ENCODE assay signal across 1 cellular context in genomic region chr19:14006766-14007562, GRCh38.
A peak's percentile ranks its signal among the peaks of the same experiment; 100 is the strongest.
TF ChIP-seq lines count a peak whose summit lies in the region.

No MANE protein-coding gene starts in this region.

TF ChIP-seq in HEK293, 187 proteins besides CTCF, POLR2A, EP300 and RAD21 (continued from another document and continues in another):
- 0 out of 2 replicates have a peak, but pooled peaks have one; percentile 21 for TF ChIP-seq ZNF623 (tag by site-specific recombination; IDR thresholded peaks at IDR 0.05)
- TF ChIP-seq ZNF274 (IDR thresholded peaks at IDR 0.05; ENCODE audit: low read length), result no peak
- TF ChIP-seq ZNF274 (tag by site-specific recombination; IDR thresholded peaks at IDR 0.05; ENCODE audit: borderline replicate concordance), result no peak
- TF ChIP-seq, protein P1, sequence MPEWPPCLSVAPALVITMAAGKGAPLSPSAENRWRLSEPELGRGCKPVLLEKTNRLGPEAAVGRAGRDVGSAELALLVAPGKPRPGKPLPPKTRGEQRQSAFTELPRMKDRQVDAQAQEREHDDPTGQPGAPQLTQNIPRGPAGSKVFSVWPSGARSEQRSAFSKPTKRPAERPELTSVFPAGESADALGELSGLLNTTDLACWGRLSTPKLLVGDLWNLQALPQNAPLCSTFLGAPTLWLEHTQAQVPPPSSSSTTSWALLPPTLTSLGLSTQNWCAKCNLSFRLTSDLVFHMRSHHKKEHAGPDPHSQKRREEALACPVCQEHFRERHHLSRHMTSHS (tag by site-specific recombination; IDR thresholded peaks at IDR 0.05), result no peak; the same call in 1 of the 2 replicates
- TF ChIP-seq ZNF791 (tag by site-specific recombination; IDR thresholded peaks at IDR 0.05), result no peak
- TF ChIP-seq WT1 (tag by site-specific recombination; IDR thresholded peaks at IDR 0.05), result peak; percentile 70
- peak; percentile 98 for TF ChIP-seq PATZ1 (tag by site-specific recombination; IDR thresholded peaks at IDR 0.05)
- TF ChIP-seq ZNF155 (tag by site-specific recombination; IDR thresholded peaks at IDR 0.05), result no peak
- TF ChIP-seq, protein P2, sequence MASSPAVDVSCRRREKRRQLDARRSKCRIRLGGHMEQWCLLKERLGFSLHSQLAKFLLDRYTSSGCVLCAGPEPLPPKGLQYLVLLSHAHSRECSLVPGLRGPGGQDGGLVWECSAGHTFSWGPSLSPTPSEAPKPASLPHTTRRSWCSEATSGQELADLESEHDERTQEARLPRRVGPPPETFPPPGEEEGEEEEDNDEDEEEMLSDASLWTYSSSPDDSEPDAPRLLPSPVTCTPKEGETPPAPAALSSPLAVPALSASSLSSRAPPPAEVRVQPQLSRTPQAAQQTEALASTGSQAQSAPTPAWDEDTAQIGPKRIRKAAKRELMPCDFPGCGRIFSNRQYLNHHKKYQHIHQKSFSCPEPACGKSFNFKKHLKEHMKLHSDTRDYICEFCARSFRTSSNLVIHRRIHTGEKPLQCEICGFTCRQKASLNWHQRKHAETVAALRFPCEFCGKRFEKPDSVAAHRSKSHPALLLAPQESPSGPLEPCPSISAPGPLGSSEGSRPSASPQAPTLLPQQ (tag by site-specific recombination; IDR thresholded peaks at IDR 0.05), result peak; percentile 96
- TF ChIP-seq, protein P3, sequence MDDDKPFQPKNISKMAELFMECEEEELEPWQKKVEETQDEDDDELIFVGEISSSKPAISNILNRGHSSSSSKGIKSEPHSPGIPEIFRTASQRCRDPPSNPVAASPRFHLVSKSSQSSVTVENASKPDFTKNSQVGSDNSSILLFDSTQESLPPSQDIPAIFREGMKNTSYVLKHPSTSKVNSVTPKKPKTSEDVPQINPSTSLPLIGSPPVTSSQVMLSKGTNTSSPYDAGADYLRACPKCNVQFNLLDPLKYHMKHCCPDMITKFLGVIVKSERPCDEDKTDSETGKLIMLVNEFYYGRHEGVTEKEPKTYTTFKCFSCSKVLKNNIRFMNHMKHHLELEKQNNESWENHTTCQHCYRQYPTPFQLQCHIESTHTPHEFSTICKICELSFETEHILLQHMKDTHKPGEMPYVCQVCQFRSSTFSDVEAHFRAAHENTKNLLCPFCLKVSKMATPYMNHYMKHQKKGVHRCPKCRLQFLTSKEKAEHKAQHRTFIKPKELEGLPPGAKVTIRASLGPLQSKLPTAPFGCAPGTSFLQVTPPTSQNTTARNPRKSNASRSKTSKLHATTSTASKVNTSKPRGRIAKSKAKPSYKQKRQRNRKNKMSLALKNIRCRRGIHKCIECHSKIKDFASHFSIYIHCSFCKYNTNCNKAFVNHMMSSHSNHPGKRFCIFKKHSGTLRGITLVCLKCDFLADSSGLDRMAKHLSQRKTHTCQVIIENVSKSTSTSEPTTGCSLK (tag by site-specific recombination; IDR thresholded peaks at IDR 0.05), result no peak
- no peak for TF ChIP-seq ZNF292 (tag by site-specific recombination; IDR thresholded peaks at IDR 0.05; ENCODE audit: borderline replicate concordance, low read depth)
- no peak for TF ChIP-seq ZNF214 (tag by site-specific recombination; IDR thresholded peaks at IDR 0.05; ENCODE audit: borderline replicate concordance)
- no peak for TF ChIP-seq TRIM28 (IDR thresholded peaks at IDR 0.05; ENCODE audit: borderline replicate concordance, low read length)
- peak; percentile 79 for TF ChIP-seq YY2 (tag by site-specific recombination; IDR thresholded peaks at IDR 0.05)
- no peak for TF ChIP-seq ZNF433 (tag by site-specific recombination; IDR thresholded peaks at IDR 0.05; ENCODE audit: low read depth)
- TF ChIP-seq ZNF501 (tag by site-specific recombination; IDR thresholded peaks at IDR 0.05), result peak; percentile 95
- peak; percentile 89 for TF ChIP-seq GLI4 (tag by site-specific recombination; IDR thresholded peaks at IDR 0.05)
- 0 out of 2 replicates have a peak, but pooled peaks have one; percentile 34 for TF ChIP-seq ZNF558 (tag by site-specific recombination; IDR thresholded peaks at IDR 0.05)
- TF ChIP-seq GFI1B (tag by site-specific recombination; IDR thresholded peaks at IDR 0.05), result no peak; the same call in 1 of the 2 replicates
- TF ChIP-seq ZBTB17 (tag by site-specific recombination; IDR thresholded peaks at IDR 0.05), result peak; percentile 95
- TF ChIP-seq INSM2 (tag by site-specific recombination; IDR thresholded peaks at IDR 0.05), result peak; percentile 81
- TF ChIP-seq ZNF426 (tag by site-specific recombination; IDR thresholded peaks at IDR 0.05), result no peak
- TF ChIP-seq, protein P4, sequence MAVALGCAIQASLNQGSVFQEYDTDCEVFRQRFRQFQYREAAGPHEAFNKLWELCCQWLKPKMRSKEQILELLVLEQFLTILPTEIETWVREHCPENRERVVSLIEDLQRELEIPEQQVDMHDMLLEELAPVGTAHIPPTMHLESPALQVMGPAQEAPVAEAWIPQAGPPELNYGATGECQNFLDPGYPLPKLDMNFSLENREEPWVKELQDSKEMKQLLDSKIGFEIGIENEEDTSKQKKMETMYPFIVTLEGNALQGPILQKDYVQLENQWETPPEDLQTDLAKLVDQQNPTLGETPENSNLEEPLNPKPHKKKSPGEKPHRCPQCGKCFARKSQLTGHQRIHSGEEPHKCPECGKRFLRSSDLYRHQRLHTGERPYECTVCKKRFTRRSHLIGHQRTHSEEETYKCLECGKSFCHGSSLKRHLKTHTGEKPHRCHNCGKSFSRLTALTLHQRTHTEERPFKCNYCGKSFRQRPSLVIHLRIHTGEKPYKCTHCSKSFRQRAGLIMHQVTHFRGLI (tag by site-specific recombination; IDR thresholded peaks at IDR 0.05), result peak; percentile 55; the same call in 1 of the 2 replicates
- peak; percentile 47 for TF ChIP-seq ZNF146 (tag by site-specific recombination; IDR thresholded peaks at IDR 0.05)
- TF ChIP-seq ZNF830 (tag by site-specific recombination; IDR thresholded peaks at IDR 0.05; ENCODE audit: low read depth), result no peak
- no peak for TF ChIP-seq ZNF529 (tag by site-specific recombination; IDR thresholded peaks at IDR 0.05; ENCODE audit: insufficient replicate concordance)
- TF ChIP-seq KLF7 (tag by site-specific recombination; IDR thresholded peaks at IDR 0.05; ENCODE audit: borderline replicate concordance), result peak; percentile 83
- peak; percentile 51; the same call in 1 of the 2 replicates for TF ChIP-seq ZSCAN16 (tag by site-specific recombination; IDR thresholded peaks at IDR 0.05)
- TF ChIP-seq ZNF404 (tag by site-specific recombination; IDR thresholded peaks at IDR 0.05), result no peak; the same call in 1 of the 2 replicates
- TF ChIP-seq ZNF221 (tag by site-specific recombination; IDR thresholded peaks at IDR 0.05; ENCODE audit: borderline replicate concordance), result 0 out of 2 replicates have a peak, but pooled peaks have one; percentile 86
- TF ChIP-seq ZBTB7A (tag by site-specific recombination; IDR thresholded peaks at IDR 0.05; ENCODE audit: low read depth), result peak; percentile 97
- no peak for TF ChIP-seq ZNF624 (tag by site-specific recombination; IDR thresholded peaks at IDR 0.05)
- TF ChIP-seq ZNF768 (tag by site-specific recombination; IDR thresholded peaks at IDR 0.05), result no peak
- 0 out of 2 replicates have a peak, but pooled peaks have one; percentile 61 for TF ChIP-seq ZNF416 (tag by site-specific recombination; IDR thresholded peaks at IDR 0.05)
- TF ChIP-seq ZFP3 (tag by site-specific recombination; IDR thresholded peaks at IDR 0.05; ENCODE audit: low read depth), result no peak
- TF ChIP-seq ZBTB6 (tag by site-specific recombination; IDR thresholded peaks at IDR 0.05), result no peak
- TF ChIP-seq ZNF677 (tag by site-specific recombination; IDR thresholded peaks at IDR 0.05), result no peak
- peak; percentile 76 for TF ChIP-seq ZNF843 (tag by site-specific recombination; IDR thresholded peaks at IDR 0.05)
- TF ChIP-seq ZNF132 (tag by site-specific recombination; IDR thresholded peaks at IDR 0.05; ENCODE audit: borderline replicate concordance), result no peak
- no peak for TF ChIP-seq ZNF747 (tag by site-specific recombination; IDR thresholded peaks at IDR 0.05)
- TF ChIP-seq HOXA7 (CRISPR knock-in tag; IDR thresholded peaks at IDR 0.05; ENCODE audit: borderline replicate concordance), result no peak
- peak; percentile 77 for TF ChIP-seq ZBTB8A (tag by site-specific recombination; IDR thresholded peaks at IDR 0.05)
- peak; percentile 88 for TF ChIP-seq KLF10 (tag by site-specific recombination; IDR thresholded peaks at IDR 0.05)
- TF ChIP-seq ZNF423 (tag by site-specific recombination; IDR thresholded peaks at IDR 0.05), result no peak; the same call in 1 of the 2 replicates
- peak; percentile 96 for TF ChIP-seq ZEB2 (tag by site-specific recombination; IDR thresholded peaks at IDR 0.05)
- TF ChIP-seq ZNF138 (tag by site-specific recombination; IDR thresholded peaks at IDR 0.05; ENCODE audit: borderline replicate concordance), result no peak
- no peak for TF ChIP-seq ZNF174 (tag by site-specific recombination; IDR thresholded peaks at IDR 0.05)
- TF ChIP-seq ZNF133 (tag by site-specific recombination; IDR thresholded peaks at IDR 0.05), result no peak
- TF ChIP-seq ZNF169 (tag by site-specific recombination; IDR thresholded peaks at IDR 0.05), result 0 out of 2 replicates have a peak, but pooled peaks have one; percentile 67
- TF ChIP-seq BCL11B (tag by site-specific recombination; IDR thresholded peaks at IDR 0.05; ENCODE audit: low read depth), result peak; percentile 76; the same call in 1 of the 2 replicates
- no peak for TF ChIP-seq ZNF157 (tag by site-specific recombination; IDR thresholded peaks at IDR 0.05)
- TF ChIP-seq ZNF19 (tag by site-specific recombination; IDR thresholded peaks at IDR 0.05; ENCODE audit: low read depth), result no peak; the same call in 1 of the 2 replicates
- TF ChIP-seq ZBTB1 (tag by site-specific recombination; IDR thresholded peaks at IDR 0.05), result 0 out of 2 replicates have a peak, but pooled peaks have one; percentile 26
- TF ChIP-seq RBAK (tag by site-specific recombination; IDR thresholded peaks at IDR 0.05), result no peak
- TF ChIP-seq ZNF391 (tag by site-specific recombination; IDR thresholded peaks at IDR 0.05; ENCODE audit: borderline replicate concordance, low read depth), result peak; percentile 98; the same call in 1 of the 2 replicates
- no peak for TF ChIP-seq HOXC10 (CRISPR knock-in tag; IDR thresholded peaks at IDR 0.05)
- TF ChIP-seq ZNF24 (tag by site-specific recombination; IDR thresholded peaks at IDR 0.05), result peak; percentile 96
- no peak for TF ChIP-seq TCF7L2 (IDR thresholded peaks at IDR 0.05; ENCODE audit: borderline replicate concordance, low read depth, low read length)
- TF ChIP-seq ZNF658 (tag by site-specific recombination; IDR thresholded peaks at IDR 0.05), result no peak
- TF ChIP-seq KLF9 (tag by site-specific recombination; IDR thresholded peaks at IDR 0.05; ENCODE audit: low read depth), result peak; percentile 51; the same call in 1 of the 2 replicates
- TF ChIP-seq ZNF792 (tag by site-specific recombination; IDR thresholded peaks at IDR 0.05), result peak; percentile 91
- 0 out of 2 replicates have a peak, but pooled peaks have one; percentile 20 for TF ChIP-seq OSR2 (tag by site-specific recombination; IDR thresholded peaks at IDR 0.05)
- TF ChIP-seq, protein P5, sequence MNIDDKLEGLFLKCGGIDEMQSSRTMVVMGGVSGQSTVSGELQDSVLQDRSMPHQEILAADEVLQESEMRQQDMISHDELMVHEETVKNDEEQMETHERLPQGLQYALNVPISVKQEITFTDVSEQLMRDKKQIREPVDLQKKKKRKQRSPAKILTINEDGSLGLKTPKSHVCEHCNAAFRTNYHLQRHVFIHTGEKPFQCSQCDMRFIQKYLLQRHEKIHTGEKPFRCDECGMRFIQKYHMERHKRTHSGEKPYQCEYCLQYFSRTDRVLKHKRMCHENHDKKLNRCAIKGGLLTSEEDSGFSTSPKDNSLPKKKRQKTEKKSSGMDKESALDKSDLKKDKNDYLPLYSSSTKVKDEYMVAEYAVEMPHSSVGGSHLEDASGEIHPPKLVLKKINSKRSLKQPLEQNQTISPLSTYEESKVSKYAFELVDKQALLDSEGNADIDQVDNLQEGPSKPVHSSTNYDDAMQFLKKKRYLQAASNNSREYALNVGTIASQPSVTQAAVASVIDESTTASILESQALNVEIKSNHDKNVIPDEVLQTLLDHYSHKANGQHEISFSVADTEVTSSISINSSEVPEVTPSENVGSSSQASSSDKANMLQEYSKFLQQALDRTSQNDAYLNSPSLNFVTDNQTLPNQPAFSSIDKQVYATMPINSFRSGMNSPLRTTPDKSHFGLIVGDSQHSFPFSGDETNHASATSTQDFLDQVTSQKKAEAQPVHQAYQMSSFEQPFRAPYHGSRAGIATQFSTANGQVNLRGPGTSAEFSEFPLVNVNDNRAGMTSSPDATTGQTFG (tag by site-specific recombination; IDR thresholded peaks at IDR 0.05; ENCODE audit: borderline replicate concordance), result peak; percentile 61; the same call in 1 of the 2 replicates
- TF ChIP-seq KLF8 (tag by site-specific recombination; IDR thresholded peaks at IDR 0.05), result peak; percentile 78
- TF ChIP-seq ZNF629 (tag by site-specific recombination; IDR thresholded peaks at IDR 0.05), result peak; percentile 100
